In genomic region chr22:40769761-40770160, GRCh38 we compare ENCODE assay signal across 31 cellular contexts.
"Had no signal": no experiment of that assay in that cellular context is flagged by ENCODE, and none has a peak within 500 bp of the region (broad histone marks: within the 10 kb centered on the region; RNA-seq: fewer than 3 reads in every experiment).

No MANE protein-coding gene starts in this region.

- H3K27ac ChIP-seq: hepatocyte, left ventricle myocardium inferior, neural progenitor cell, neutrophil, prostate gland, skin epidermis, suprapubic skin, thoracic aorta, tibial artery, upper lobe of right lung had no signal

- H3K4me1 Mint-ChIP-seq: neural progenitor cell had no signal

- H3K27ac Mint-ChIP-seq: natural killer cell treated with Interleukin-12 subunit alpha and Interleukin-12 subunit beta and Interleukin-15 and Interleukin-18, amount 100 ng/mL, for 72 hours; neural progenitor cell; stimulated activated naive CD8-positive, alpha-beta T cell treated with anti-CD3 and anti-CD28 coated beads, Interleukin-15, Interleukin-2, amounts not matched to agents 100 ng/mL and 50 ng/mL, for 24 hours had no signal

- H3K4me3 ChIP-seq: hepatocyte, left ventricle myocardium inferior, lung, mucosa of descending colon, neural progenitor cell, ovary, prostate gland, skin epidermis, suprapubic skin, thoracic aorta, tibial artery, upper lobe of right lung had no signal

- H3K27me3 Mint-ChIP-seq: naive thymus-derived CD4-positive, alpha-beta T cell; natural killer cell treated with Interleukin-12 subunit alpha and Interleukin-12 subunit beta and Interleukin-15 and Interleukin-18, amount 100 ng/mL, for 72 hours; stimulated activated naive CD8-positive, alpha-beta T cell treated with anti-CD3 and anti-CD28 coated beads, Interleukin-15, Interleukin-2, amounts not matched to agents 100 ng/mL and 50 ng/mL, for 24 hours had no signal

- H3K36me3 ChIP-seq: neural progenitor cell, ovary, prostate gland had no signal

- H3K27me3 ChIP-seq: hepatocyte, neural progenitor cell, neutrophil, ovary, suprapubic skin, tibial artery, upper lobe of right lung had no signal

- H3K4me3 Mint-ChIP-seq: naive thymus-derived CD4-positive, alpha-beta T cell; natural killer cell treated with Interleukin-12 subunit alpha and Interleukin-12 subunit beta and Interleukin-15 and Interleukin-18, amount 100 ng/mL, for 72 hours; neural progenitor cell; stimulated activated naive CD8-positive, alpha-beta T cell treated with anti-CD3 and anti-CD28 coated beads, Interleukin-15, Interleukin-2, amounts not matched to agents 100 ng/mL and 50 ng/mL, for 24 hours had no signal

- H3K4me1 ChIP-seq: left ventricle myocardium inferior, neural progenitor cell, prostate gland, tibial artery, upper lobe of right lung had no signal

- FAIRE-seq: urothelium cell line had no signal

- H3K9me3 ChIP-seq: left ventricle myocardium inferior, mucosa of descending colon, neutrophil, ovary, prostate gland, suprapubic skin, thoracic aorta, tibial artery, upper lobe of right lung had no signal

- ATAC-seq: mucosa of descending colon; naive thymus-derived CD4-positive, alpha-beta T cell; natural killer cell treated with Interleukin-12 subunit alpha and Interleukin-12 subunit beta and Interleukin-15 and Interleukin-18, amount 100 ng/mL, for 72 hours; right cardiac atrium; sciatic nerve; upper lobe of right lung had no signal

- H3K9me3 Mint-ChIP-seq: natural killer cell treated with Interleukin-12 subunit alpha and Interleukin-12 subunit beta and Interleukin-15 and Interleukin-18, amount 100 ng/mL, for 72 hours; neural progenitor cell; stimulated activated naive CD8-positive, alpha-beta T cell treated with anti-CD3 and anti-CD28 coated beads, Interleukin-15, Interleukin-2, amounts not matched to agents 100 ng/mL and 50 ng/mL, for 24 hours had no signal

- DNase-seq: islet precursor cell; left ventricle myocardium inferior; mesendoderm; midbrain; mucosa of descending colon; naive thymus-derived CD4-positive, alpha-beta T cell; occipital lobe; ovary; posterior cingulate gyrus; retina; right cardiac atrium; stimulated activated CD4-positive, alpha-beta T cell treated with anti-CD3 and anti-CD28 coated beads, Interleukin-12 subunit alpha, Interleukin-12 subunit beta, amount 100 ng/mL, for 4 hours; stimulated activated CD4-positive, alpha-beta T cell treated with anti-CD3 and anti-CD28 coated beads, Interleukin-15, amount 100 ng/mL, for 24 hours; stimulated activated CD4-positive, alpha-beta T cell treated with anti-CD3 and anti-CD28 coated beads, Interleukin-2, amount 100 ng/mL, for 24 hours; stimulated activated CD4-positive, alpha-beta T cell treated with anti-CD3 and anti-CD28 coated beads, Interleukin-4, amount 100 ng/mL, for 1 hour; stimulated activated naive CD4-positive, alpha-beta T cell; tibial artery; trophoblast cell; upper lobe of right lung had no signal
